Comparison of ENCODE assay signal across 13 cellular contexts in genomic region chr12:47783024-47783755, GRCh38. TPM values are rescaled to one million over a fixed set of nuclear protein-coding genes. Genes with fewer than 3 reads are reported as not detected.
DNase-seq lines count a peak whose midpoint lies in the region; FAIRE-seq and TF ChIP-seq lines count a peak whose summit lies in the region.
"Had no signal": no experiment of that assay in that cellular context is flagged by ENCODE, and none has a peak within 500 bp of the region (broad histone marks: within the 10 kb centered on the region; RNA-seq: fewer than 3 reads in every experiment).

No MANE protein-coding gene starts in this region.

- 58% methylated on average over 17 of the region's 17 CpGs for WGBS in prostate gland

- no peak overlapping the region for H3K4me2 ChIP-seq in astrocyte (ENCODE audit: low read length)

- no peaks in the 10 kb centered on the region for H3K4me1 ChIP-seq in astrocyte (ENCODE audit: insufficient read depth, low read length)
- H3K4me1 ChIP-seq in prostate gland (replicated peaks): peaks cover 12% of the 10 kb centered on the region
- H3K4me1 ChIP-seq: right lobe of liver had no signal

- H3K27me3 Mint-ChIP-seq in astrocyte (ENCODE audit: low read depth, unreplicated experiment): no peaks in the 10 kb centered on the region

- no peaks in the 10 kb centered on the region for H3K9me3 Mint-ChIP-seq in astrocyte (ENCODE audit: unreplicated experiment)

- H3K9ac ChIP-seq in astrocyte (ENCODE audit: low read length): no peak overlapping the region

- H3K27me3 ChIP-seq in astrocyte (ENCODE audit: insufficient read depth, low read length) (no peaks in the 10 kb centered on the region), prostate gland (replicated peaks; ENCODE audit: insufficient read depth) (no peaks in the 10 kb centered on the region)
- H3K27me3 ChIP-seq: right lobe of liver had no signal

- no peak for TF ChIP-seq POLR2A in prostate gland (IDR thresholded peaks at IDR 0.05)

- TF ChIP-seq CTCF in astrocyte (IDR thresholded peaks at IDR 0.05; ENCODE audit: insufficient read depth, low read depth, low read length): no peak
- TF ChIP-seq CTCF in prostate gland (IDR thresholded peaks at IDR 0.05): no peak

- H2AFZ ChIP-seq in astrocyte (ENCODE audit: low read depth, low read length): no peak overlapping the region

- peaks cover 18% of the 10 kb centered on the region for H3K36me3 Mint-ChIP-seq in astrocyte (ENCODE audit: low read depth, unreplicated experiment)

- H3K4me3 ChIP-seq in astrocyte (ENCODE audit: insufficient read depth, low read depth, low read length): no peak overlapping the region
- no peak overlapping the region for H3K4me3 ChIP-seq in prostate gland
- H3K4me3 ChIP-seq: right lobe of liver had no signal

- POLR2A ChIA-PET in HEK293T (lab: Yijun Ruan, JAX): no interaction called here

- H3K79me2 ChIP-seq in astrocyte (ENCODE audit: insufficient read depth, low read length): no peaks in the 10 kb centered on the region

- H3K36me3 ChIP-seq in astrocyte (ENCODE audit: insufficient read depth, low read length): peaks cover 35% of the 10 kb centered on the region
- H3K36me3 ChIP-seq in prostate gland: peaks cover 20 to 27% of the 10 kb centered on the region in 2 donors

- peaks cover 72% of the 10 kb centered on the region for H4K20me1 ChIP-seq in astrocyte (ENCODE audit: insufficient read depth, low read length)

- peaks cover 3% of the 10 kb centered on the region for H3K4me1 Mint-ChIP-seq in astrocyte (ENCODE audit: low read depth, unreplicated experiment)

- peak; percentile 11 to 46 for DNase-seq in NCI-H524 (lab: John Stamatoyannopoulos, UW)
- no peak for DNase-seq in NCI-H524 treated with DMSO at 0.1 percent for 48 hours (lab: John Stamatoyannopoulos, UW)
- no peak for DNase-seq in astrocyte (ENCODE audit: low read depth)
- DNase-seq in prostate gland (ENCODE audit: low spot score): no peak
- DNase-seq in occipital lobe (lab: John Stamatoyannopoulos, UW): no peak
- no peak for DNase-seq in HEK293T (ENCODE audit: extremely low spot score)
- DNase-seq: effector CD4-positive, alpha-beta T cell; EL; hippocampal formation; NCI-H1417 treated with DMSO at 0.1 percent for 48 hours had no signal

- CTCF ChIA-PET in HEK293T (lab: Yijun Ruan, JAX): no interaction called here

- peak overlapping the region; percentile 34 for H3K27ac Mint-ChIP-seq in astrocyte (ENCODE audit: unreplicated experiment)

- FAIRE-seq in astrocyte (lab: Jason Lieb, UNC): no peak

- no peak overlapping the region for H3K4me3 Mint-ChIP-seq in astrocyte (ENCODE audit: unreplicated experiment)

- H3K27ac ChIP-seq in astrocyte (ENCODE audit: low read depth, low read length) (no peak overlapping the region), prostate gland (peak overlapping the region; percentile 59 to 74)
- H3K27ac ChIP-seq: right lobe of liver had no signal

- H3K9me3 ChIP-seq in astrocyte (ENCODE audit: insufficient read depth, low read depth, low read length) (no peaks in the 10 kb centered on the region), prostate gland (no peaks in the 10 kb centered on the region)
- H3K9me3 ChIP-seq: right lobe of liver had no signal

- intact Hi-C loops in prostate gland (cut with DNase I): no loop called here

TF ChIP-seq in HEK293T, 16 proteins besides CTCF, POLR2A, EP300 and RAD21:
- no peak for TF ChIP-seq ARNT (IDR thresholded peaks at IDR 0.05)
- no peak for TF ChIP-seq ELF4 (IDR thresholded peaks at IDR 0.05)
- no peak for TF ChIP-seq FOXM1 (IDR thresholded peaks at IDR 0.05; ENCODE audit: borderline replicate concordance)
- TF ChIP-seq CTBP1 (IDR thresholded peaks at IDR 0.05; ENCODE audit: borderline replicate concordance): no peak
- no peak for TF ChIP-seq PKNOX1 (IDR thresholded peaks at IDR 0.05)
- no peak for TF ChIP-seq LEF1 (IDR thresholded peaks at IDR 0.05; ENCODE audit: borderline replicate concordance)
- TF ChIP-seq SUZ12 (IDR thresholded peaks at IDR 0.05): no peak
- no peak for TF ChIP-seq BHLHE40 (IDR thresholded peaks at IDR 0.05; ENCODE audit: borderline replicate concordance)
- TF ChIP-seq ZNF384 (IDR thresholded peaks at IDR 0.05): no peak
- TF ChIP-seq FOXA1 (IDR thresholded peaks at IDR 0.05): no peak
- TF ChIP-seq L3MBTL2 (conservative IDR thresholded peaks at IDR 0.05): no peak
- no peak for TF ChIP-seq SP1 (IDR thresholded peaks at IDR 0.05)
- TF ChIP-seq NFRKB (IDR thresholded peaks at IDR 0.05): no peak
- no peak for TF ChIP-seq FOXK2 (IDR thresholded peaks at IDR 0.05)
- TF ChIP-seq TARDBP (IDR thresholded peaks at IDR 0.05): no peak
- no peak for TF ChIP-seq HDGF (IDR thresholded peaks at IDR 0.05; ENCODE audit: borderline replicate concordance)
TF ChIP-seq in HEK293T: peak in this region for 0.

RNA-seq across cellular contexts. Expression of gene SLC48A1, which starts 10.2 kb away (rescaled TPM):
- total RNA-seq in astrocyte (17.7 and 23.8 TPM in 2 replicates), prostate gland (10 to 100 TPM; 39.0 to 52.5 TPM), occipital lobe (11.1 TPM)

RNA-seq across cellular contexts. Expression of gene RAPGEF3, which starts 24.5 kb away (rescaled TPM):
- 5.9 and 8.4 TPM in 2 replicates for total RNA-seq in astrocyte
- total RNA-seq in prostate gland: 10 to 100 TPM; 19.1 to 28.5 TPM
- 9.0 TPM for total RNA-seq in occipital lobe

RNA-seq across cellular contexts. Expression of gene HDAC7, which starts 36.5 kb away (rescaled TPM):
- 76.3 and 92.2 TPM in 2 replicates for total RNA-seq in astrocyte
- total RNA-seq in prostate gland: 10 to 100 TPM; 39.5 to 67.7 TPM
- 5.9 TPM for total RNA-seq in occipital lobe

RNA-seq across cellular contexts. Expression of gene ENDOU, which starts 57.9 kb away (rescaled TPM):
- total RNA-seq in astrocyte: not detected in 2 replicates
- 1 to 10 TPM in 1 of 2 donors, not detected in 1; 1.0 TPM for total RNA-seq in prostate gland
- total RNA-seq in occipital lobe: not detected
- total RNA-seq: A172, HT-29, right lobe of liver had no signal

Comparison
In these comparisons a context has a peak if more than half of its experiments do, and no peak if none do; other contexts are left out.
1. DNase-seq: peak in NCI-H524 (2 of 2); none in NCI-H524 treated with DMSO at 0.1 percent for 48 hours (single experiment), astrocyte (single experiment), prostate gland (single experiment), occipital lobe (single experiment) and HEK293T (single experiment).